In genomic region chr16:4140652-4141051, GRCh38 we compare ENCODE assay signal across 10 cellular contexts. TPM values are rescaled to one million over a fixed set of nuclear protein-coding genes. Genes with fewer than 3 reads are reported as not detected.
DNase-seq lines count a peak whose midpoint lies in the region; ATAC-seq, FAIRE-seq and TF ChIP-seq lines count a peak whose summit lies in the region.
"Had no signal": no experiment of that assay in that cellular context is flagged by ENCODE, and none has a peak within 500 bp of the region (broad histone marks: within the 10 kb centered on the region; RNA-seq: fewer than 3 reads in every experiment).

No MANE protein-coding gene starts in this region.

- H3K9me1 ChIP-seq in K562 (ENCODE audit: control insufficient read depth, insufficient read depth, low read length) = no peaks in the 10 kb centered on the region

- no peak overlapping the region for H3K4me3 ChIP-seq in K562

- no peak for TF ChIP-seq RAD21 in K562 (CRISPR knock-in tag; conservative IDR thresholded peaks at IDR 0.05 in 1 of 2, IDR thresholded peaks at IDR 0.05 in 1 of 2)

- no peaks in the 10 kb centered on the region for H3K27me3 Mint-ChIP-seq in mesothelial cell of epicardium (ENCODE audit: low read depth)

- POLR2A ChIA-PET in K562 (lab: Yijun Ruan, JAX) = interaction anchor here (0.7 to 1.0 kb wide), 2 partner anchors 10 to 126 kb away, joined by 3 read pairs; no protein-coding TSS in a partner anchor

- peaks cover 10% of the 10 kb centered on the region for H3K9me3 Mint-ChIP-seq in mesothelial cell of epicardium

- no peak for FAIRE-seq in K562 (lab: Jason Lieb, UNC)

- H3K9ac ChIP-seq in K562 (ENCODE audit: insufficient read depth in 1 of 2, low read depth in 2 of 2, low read length in 2 of 2) = no peak overlapping the region

- peaks cover 26% of the 10 kb centered on the region for H3K4me1 Mint-ChIP-seq in mesothelial cell of epicardium

- H3K9me3 ChIP-seq in K562 (replicated peaks; ENCODE audit: control insufficient read depth, insufficient read depth, low read depth, low read length) = no peaks in the 10 kb centered on the region

- no peak overlapping the region for H3K27ac ChIP-seq in K562 (ENCODE audit: extremely low read depth, low read depth, low read length)

- CTCF ChIA-PET in K562 (lab: Yijun Ruan, JAX; ENCODE audit: low intra/inter-chr PET ratio) = no interaction called here

- peak overlapping the region; percentile 86 for H3K27ac Mint-ChIP-seq in mesothelial cell of epicardium

- no peaks in the 10 kb centered on the region for H3K79me2 ChIP-seq in K562 (ENCODE audit: control insufficient read depth, insufficient read depth, low read length)

- H2AFZ ChIP-seq in K562 (ENCODE audit: low read depth, low read length) = no peak overlapping the region

- H3K27me3 ChIP-seq in K562 (ENCODE audit: control insufficient read depth in 2 of 2, insufficient read depth in 2 of 2, low read length in 2 of 2) = peaks cover 12 to 51% of the 10 kb centered on the region in 2 experiments; a peak in 3 of 5 replicates

- H3K36me3 Mint-ChIP-seq in mesothelial cell of epicardium = peaks cover 6% of the 10 kb centered on the region

- H3K4me2 ChIP-seq in K562 (ENCODE audit: insufficient read depth, low read length) = no peak overlapping the region

- ATAC-seq in K562 = no peak
- no peak for ATAC-seq in GM18511 (IDR thresholded peaks at IDR 0.05; ENCODE audit: unreplicated experiment)
- ATAC-seq in GM21717 (IDR thresholded peaks at IDR 0.05; ENCODE audit: unreplicated experiment) = no peak

- no peaks in the 10 kb centered on the region for H3K4me1 ChIP-seq in K562 (replicated peaks in 1 of 2; ENCODE audit: control insufficient read depth in 2 of 2, insufficient read depth in 2 of 2, low read length in 2 of 2)

- BruUV-seq in K562 (replicated peaks; lab: Mats Ljungman, UMichigan) = no TSS peak

- WGBS in K562 (ENCODE audit: insufficient coverage, low coverage, missing lambda C conversion rate) = 0% methylated on average over 3 of the region's 3 CpGs

- intact Hi-C loops in K562 (cut with micrococcal nuclease) = no loop called here

- TF ChIP-seq POLR2A in K562 (conservative IDR thresholded peaks at IDR 0.05) = no peak

- no peaks in the 10 kb centered on the region for H3K36me3 ChIP-seq in K562 (ENCODE audit: control insufficient read depth, insufficient read depth, low read length)

- H4K20me1 ChIP-seq in K562 (replicated peaks; ENCODE audit: control insufficient read depth, insufficient read depth, low read length) = no peaks in the 10 kb centered on the region

- no peak for TF ChIP-seq CTCF in K562 (IDR thresholded peaks at IDR 0.05 in 2 of 3, conservative IDR thresholded peaks at IDR 0.05 in 1 of 3; ENCODE audit: insufficient read depth in 2 of 3, low read depth in 1 of 3, low read length in 3 of 3)
- no peak for TF ChIP-seq CTCF in mesothelial cell of epicardium (IDR thresholded peaks at IDR 0.05; ENCODE audit: unreplicated experiment)

- H3K4me3 Mint-ChIP-seq in mesothelial cell of epicardium = no peak overlapping the region

- DNase-seq in G401 (ENCODE audit: low spot score) (peak; percentile 1), NCI-H1436 (lab: John Stamatoyannopoulos, UW) (peak; percentile 5), K562 (ENCODE audit: extremely low read depth in 1 of 4, low spot score in 3 of 4) (no peak), mesothelial cell of epicardium (ENCODE audit: low spot score in 2 of 2, unreplicated experiment in 2 of 2) (no peak), NCI-H524 treated with DMSO at 0.1 percent for 48 hours (lab: John Stamatoyannopoulos, UW) (no peak), cortex of kidney (lab: John Stamatoyannopoulos, UW) (no peak)
- DNase-seq: activated effector memory CD4-positive, alpha-beta T cell treated with anti-CD3 and anti-CD28 coated beads, Interleukin-2, amount 50 U/mL, for 16 hours; GOT3 had no signal

- TF ChIP-seq EP300 in K562 (IDR thresholded peaks at IDR 0.05; ENCODE audit: low read length) = no peak

- in situ Hi-C loops in G401 (cut with HindIII; ENCODE audit: low sequenced_read_pairs) = no loop called here
- in situ Hi-C loops in K562 (cut with MboI) = no loop called here

TF ChIP-seq in K562, 482 proteins besides CTCF, POLR2A, EP300 and RAD21:
- TF ChIP-seq ZNF785 (CRISPR knock-in tag; IDR thresholded peaks at IDR 0.05) (no peak), PBX2 (CRISPR knock-in tag; IDR thresholded peaks at IDR 0.05; ENCODE audit: low read depth) (no peak), PBX2 (tag; conservative IDR thresholded peaks at IDR 0.05; ENCODE audit: low read depth) (peak; percentile 56; the same call in 1 of the 2 replicates)

RNA-seq across cellular contexts. Expression of gene ADCY9, which starts 24.4 kb away (rescaled TPM):
- total RNA-seq in G401 (2014; rRNA removed; shearing (Covaris generic)) = 2.6 and 8.9 TPM in 2 replicates
- total RNA-seq in K562 (2011; cell fraction: chromatin; rRNA removed; ENCODE audit: low replicate concordance) = 2.0 and 2.3 TPM in 2 replicates
- 1.4 and 1.5 TPM in 2 replicates for total RNA-seq in K562 (2011; cell fraction: nucleolus; rRNA removed)
- total RNA-seq in K562 (2011; cell fraction: nucleoplasm; rRNA removed) = 1.1 and 1.2 TPM in 2 replicates
- total RNA-seq in K562 (2014; rRNA removed) (0.05 and 0.61 TPM in 2 replicates), K562 (2014; rRNA removed; fragmentation: Illumina TruSeq; extraction: Trizol) (0.18 and 0.19 TPM in 2 replicates), K562 (2015; rRNA removed; fragmentation: Illumina TruSeq; extraction: Trizol) (0.29 and 0.41 TPM in 2 replicates), K562 (2021) (0.27 and 0.31 TPM in 2 replicates), mesothelial cell of epicardium (10.4 to 13.8 TPM (median 13.1 TPM) in 3 replicates)
- polyA plus RNA-seq in K562 (2011; rRNA removed) (0.17 and 0.49 TPM in 2 replicates), K562 (2014; fragmentation: Illumina TruSeq; extraction: Trizol) (0.15 and 0.24 TPM in 2 replicates), K562 (2014; fragmentation: Nextera tagmentation; extraction: Ambion mirVana) (under 1 TPM; 0.03 to 0.13 TPM), K562 (2014; rRNA removed) (0.09 TPM in 2 replicates)
- polyA plus RNA-seq in K562 (2011; cell fraction: cytosol; rRNA removed) = 0.54 and 0.68 TPM in 2 replicates
- 1.1 and 1.6 TPM in 2 replicates for polyA plus RNA-seq in K562 (2011; cell fraction: nucleus; rRNA removed)
- polyA plus RNA-seq in K562 (2012) = 0.27 and 0.40 TPM in 2 replicates
- 1.1 and 1.2 TPM in 2 replicates for polyA minus RNA-seq in K562 (2011; rRNA and poly(A)+ RNA removed)
- 1.2 and 1.5 TPM in 2 replicates for polyA minus RNA-seq in K562 (2011; cell fraction: cytosol; rRNA and poly(A)+ RNA removed)
- 1.2 and 1.9 TPM in 2 replicates for polyA minus RNA-seq in K562 (2011; cell fraction: nucleus; rRNA and poly(A)+ RNA removed)

Comparison
In these comparisons a context has a peak if more than half of its experiments do, and no peak if none do; other contexts are left out.
1. DNase-seq: peak in G401 (single experiment) and NCI-H1436 (single experiment); none in K562 (0 of 4), mesothelial cell of epicardium (0 of 2), NCI-H524 treated with DMSO at 0.1 percent for 48 hours (single experiment) and cortex of kidney (single experiment).